In genomic region chr12:110282956-110283817, GRCh38 we compare ENCODE assay signal across 8 cellular contexts. TPM values are rescaled to one million over a fixed set of nuclear protein-coding genes. Genes with fewer than 3 reads are reported as not detected.
A peak's percentile ranks its signal among the peaks of the same experiment; 100 is the strongest.
DNase-seq lines count a peak whose midpoint lies in the region; ATAC-seq and TF ChIP-seq lines count a peak whose summit lies in the region.

No MANE protein-coding gene starts in this region.

- intact Hi-C loops in IMR-90 (cut with micrococcal nuclease): loop anchor here (5.0 kb wide), 1 partner anchor 161 kb away; the partner anchor contains the start of gene IFT81

- no peak overlapping the region; the same call in 1 of the 2 replicates for H2AK5ac ChIP-seq in IMR-90 (ENCODE audit: low read depth, low read length)

- CTCF ChIA-PET in AG04449 (lab: Yijun Ruan, JAX): interaction anchor here (1.0 to 2.1 kb wide), 3 partner anchors 13 to 183 kb away, joined by 3 to 10 read pairs (median 7); no protein-coding TSS in a partner anchor
- CTCF ChIA-PET in IMR-90 (lab: Yijun Ruan, JAX): no interaction called here

- ATAC-seq in IMR-90 (ENCODE audit: low read depth) (no peak), GM21717 (IDR thresholded peaks at IDR 0.05; ENCODE audit: unreplicated experiment) (no peak), GM18519 (IDR thresholded peaks at IDR 0.05; ENCODE audit: low FRiP score, unreplicated experiment) (no peak)

- in situ Hi-C loops in IMR-90 (cut with MboI; ENCODE audit: low sequenced_read_pairs): no loop called here

- H3K79me1 ChIP-seq in IMR-90 (ENCODE audit: low read depth in 1 of 2, low read length in 2 of 2): peaks cover 0 to 19% of the 10 kb centered on the region in 2 experiments; a peak in 2 of 4 replicates

- H3K4me2 ChIP-seq in IMR-90 (ENCODE audit: low read depth, low read length): peak overlapping the region; percentile 94

- no peak overlapping the region for H2AFZ ChIP-seq in IMR-90 (replicated peaks; ENCODE audit: low read length, poor library complexity)

- peak overlapping the region; percentile 90 for H3K23ac ChIP-seq in IMR-90 (ENCODE audit: low read depth, low read length)

- TF ChIP-seq CTCF in AG04449 (IDR thresholded peaks at IDR 0.05; ENCODE audit: insufficient read depth, low read length, missing control alignments) (no peak), IMR-90 (conservative IDR thresholded peaks at IDR 0.05; ENCODE audit: low read depth, low read length) (no peak), mesothelial cell of epicardium (IDR thresholded peaks at IDR 0.05; ENCODE audit: unreplicated experiment) (no peak)

- H3K27ac Mint-ChIP-seq in mesothelial cell of epicardium: peak overlapping the region; percentile 95

- H2BK15ac ChIP-seq in IMR-90 (ENCODE audit: low read depth, low read length): peak overlapping the region; percentile 73; the same call in 1 of the 3 replicates

- H3K14ac ChIP-seq in IMR-90 (replicated peaks; ENCODE audit: low read depth, low read length): peak overlapping the region; percentile 90

- H2BK20ac ChIP-seq in IMR-90 (ENCODE audit: low read depth, low read length): no peak overlapping the region

- no peak overlapping the region for H4K91ac ChIP-seq in IMR-90 (ENCODE audit: insufficient read depth, low read depth, low read length)

- peak overlapping the region; percentile 55 for H3K4ac ChIP-seq in IMR-90 (ENCODE audit: low read depth, low read length)

- H3K27ac ChIP-seq in IMR-90 (ENCODE audit: insufficient read depth, low read length): peak overlapping the region; percentile 66; the same call in 1 of the 2 replicates

- peaks cover 4% of the 10 kb centered on the region for H3K36me3 Mint-ChIP-seq in mesothelial cell of epicardium

- H3K9me3 ChIP-seq in IMR-90 (ENCODE audit: control insufficient read depth, insufficient read depth, low read length): no peaks in the 10 kb centered on the region

- H3K4me1 Mint-ChIP-seq in mesothelial cell of epicardium: peaks cover 61% of the 10 kb centered on the region

- H3K4me1 ChIP-seq in IMR-90 (ENCODE audit: control insufficient read depth, insufficient read depth, low read length): peaks cover 9% of the 10 kb centered on the region

- H3K36me3 ChIP-seq in IMR-90 (ENCODE audit: control insufficient read depth, insufficient read depth, low read length): peaks cover 10% of the 10 kb centered on the region

- no peak for TF ChIP-seq RAD21 in IMR-90 (IDR thresholded peaks at IDR 0.05; ENCODE audit: low read length)

- POLR2A ChIA-PET in AG04449 (lab: Yijun Ruan, JAX) (no interaction called here), IMR-90 (lab: Charles Lee; ENCODE audit: unreplicated experiment) (interaction anchor here (0.6 kb wide), 1 partner anchor 71 kb away, joined by 3 read pairs; no protein-coding TSS in a partner anchor)

- H3K18ac ChIP-seq in IMR-90 (ENCODE audit: low read depth, low read length): no peak overlapping the region

- no peaks in the 10 kb centered on the region for H3K9me3 Mint-ChIP-seq in mesothelial cell of epicardium

- TF ChIP-seq POLR2A in IMR-90 (IDR thresholded peaks at IDR 0.05; ENCODE audit: low read depth, low read length): no peak

- peak overlapping the region; percentile 92 for H3K4me3 Mint-ChIP-seq in mesothelial cell of epicardium

- H3K4me3 ChIP-seq in AG04449 (ENCODE audit: low read depth, low read length) (peak overlapping the region; percentile 95), IMR-90 (ENCODE audit: insufficient read depth, low read depth, low read length) (peak overlapping the region; percentile 73)

- dilution Hi-C loops in IMR-90 (cut with HindIII; ENCODE audit: low sequenced_read_pairs, unreplicated experiment): no loop called here

- no peak overlapping the region for H2AK9ac ChIP-seq in IMR-90 (replicated peaks; ENCODE audit: low read depth, low read length, poor library complexity)

- peak overlapping the region; percentile 83 for H2BK5ac ChIP-seq in IMR-90 (ENCODE audit: low read depth, low read length, poor library complexity, severe bottlenecking)

- H3K27me3 Mint-ChIP-seq in mesothelial cell of epicardium (ENCODE audit: low read depth): no peaks in the 10 kb centered on the region

- H3K9me1 ChIP-seq in IMR-90 (ENCODE audit: insufficient read depth, low read length): 0 out of 2 replicates have a peak, but pooled peaks cover 6% of the 10 kb centered on the region

- DNase-seq in AG04449 (ENCODE audit: low read depth, low spot score) (no peak), IMR-90 (no peak), astrocyte of the hippocampus (ENCODE audit: low read depth, low spot score) (peak; percentile 23), mesothelial cell of epicardium (ENCODE audit: low spot score in 2 of 2, unreplicated experiment in 2 of 2) (no peak), DMS114 treated with DMSO at 0.1 percent for 48 hours (lab: John Stamatoyannopoulos, UW; ENCODE audit: unreplicated experiment) (no peak), DMS153 treated with DMSO at 0.1 percent for 48 hours (lab: John Stamatoyannopoulos, UW; ENCODE audit: unreplicated experiment) (no peak)

- WGBS in IMR-90 (ENCODE audit: extremely low coverage in 2 of 2, insufficient read length in 1 of 2), 2 experiments: 71% methylated on average over 1 of the region's 7 CpGs; no CpG with 5 or more reads in 1 of the 2 experiments

- H3K9ac ChIP-seq in IMR-90 (ENCODE audit: low read depth, low read length): peak overlapping the region; percentile 97

- no peak overlapping the region for H4K8ac ChIP-seq in IMR-90 (ENCODE audit: low read depth in 2 of 2, low read length in 2 of 2)

- H3K27me3 ChIP-seq in IMR-90 (ENCODE audit: control insufficient read depth, insufficient read depth, low read length): no peaks in the 10 kb centered on the region

- H4K5ac ChIP-seq in IMR-90 (ENCODE audit: low read depth, low read length): no peak overlapping the region

- peak overlapping the region; percentile 73 for H3K56ac ChIP-seq in IMR-90 (ENCODE audit: extremely low read depth, insufficient read depth, low read length)

- TSS peak; percentile 35 for BruUV-seq in IMR-90 (replicated peaks; lab: Mats Ljungman, UMichigan)

- H2BK120ac ChIP-seq in IMR-90 (ENCODE audit: low read depth, low read length): no peak overlapping the region

- peaks cover 62% of the 10 kb centered on the region for H4K20me1 ChIP-seq in IMR-90 (ENCODE audit: insufficient read depth, low read length)

TF ChIP-seq in IMR-90, 13 proteins besides CTCF, POLR2A, EP300 and RAD21:
- TF ChIP-seq USF2 (IDR thresholded peaks at IDR 0.05; ENCODE audit: low read depth, low read length): no peak
- no peak; the same call in 1 of the 2 replicates for TF ChIP-seq MXI1 (IDR thresholded peaks at IDR 0.05; ENCODE audit: borderline replicate concordance, low read depth, low read length)

RNA-seq across cellular contexts. Expression of gene ATP2A2, which starts 2.1 kb away (rescaled TPM):
- total RNA-seq in IMR-90 (2012; rRNA removed): 225 and 230 TPM in 2 replicates
- polyA plus RNA-seq in IMR-90 (2012; rRNA removed): 148 and 166 TPM in 2 replicates
- polyA plus RNA-seq in IMR-90 (2012; cell fraction: cytosol; rRNA removed): 96.0 and 107 TPM in 2 replicates
- polyA plus RNA-seq in IMR-90 (2012; cell fraction: nucleus; rRNA removed; ENCODE audit: low replicate concordance): 278 and 358 TPM in 2 replicates
- total RNA-seq in mesothelial cell of epicardium: 179 to 186 TPM (median 182 TPM) in 3 replicates
